In the genomic region with DNA sequence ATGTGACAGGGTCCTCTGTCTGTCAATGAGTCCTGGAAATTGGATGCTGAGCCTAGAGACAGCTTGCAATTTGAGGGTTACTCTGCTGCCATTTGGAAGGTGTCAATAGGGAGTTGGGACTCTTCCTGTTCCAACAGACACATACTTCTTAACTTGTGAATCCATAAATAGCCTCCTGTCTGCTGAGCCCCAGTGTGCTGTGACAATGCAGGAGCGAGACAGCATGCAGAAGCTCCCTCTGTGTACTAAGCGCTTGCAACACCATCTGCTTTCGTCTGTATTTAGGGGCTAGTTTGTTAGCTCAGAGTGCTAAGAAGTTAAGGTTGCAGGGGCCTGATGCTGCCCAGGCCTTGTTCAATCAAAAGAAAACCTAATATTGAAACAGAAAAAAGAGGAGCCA, we compare ENCODE assay signal across 24 cellular contexts. TPM values are rescaled to one million over a fixed set of nuclear protein-coding genes. Genes with fewer than 3 reads are reported as not detected.
DNase-seq lines count a peak whose midpoint lies in the region; ATAC-seq, FAIRE-seq and TF ChIP-seq lines count a peak whose summit lies in the region.
"Had no signal": no experiment of that assay in that cellular context is flagged by ENCODE, and none has a peak within 500 bp of the region (broad histone marks: within the 10 kb centered on the region; RNA-seq: fewer than 3 reads in every experiment).

No MANE protein-coding gene starts in this region.

- CTCF ChIA-PET in HepG2 (lab: Yijun Ruan, JAX; ENCODE audit: low intra/inter-chr PET ratio, low total read pairs), result no interaction called here

- no peak overlapping the region for H3K4me2 ChIP-seq in HepG2 (ENCODE audit: low read depth, low read length)
- H3K4me2 ChIP-seq: SK-N-SH had no signal

- no peaks in the 10 kb centered on the region for H3K27me3 ChIP-seq in heart left ventricle
- H3K27me3 ChIP-seq in HepG2 (ENCODE audit: control insufficient read depth in 1 of 2, insufficient read depth in 2 of 2, low read length in 2 of 2), result peaks cover 2 to 40% of the 10 kb centered on the region in 2 experiments; a peak in 3 of 5 replicates

- H3K36me3 ChIP-seq in heart left ventricle (no peaks in the 10 kb centered on the region), HepG2 (replicated peaks in 1 of 2; ENCODE audit: control insufficient read depth in 1 of 2, insufficient read depth in 2 of 2, low read length in 2 of 2) (no peaks in the 10 kb centered on the region)

- in situ Hi-C loops in HepG2 (cut with HindIII; ENCODE audit: extremely low pct_ligation_motif_present, low pct_unique_long_range_greater_than_20kb), result no loop called here

- no peak overlapping the region for H3K4me3 ChIP-seq in heart left ventricle
- no peak overlapping the region for H3K4me3 ChIP-seq in HepG2 (replicated peaks in 1 of 3; ENCODE audit: insufficient read depth in 1 of 3, low read depth in 2 of 3, low read length in 3 of 3)

- ATAC-seq in heart left ventricle (peak; percentile 73 to 91 (median 86)), HepG2 (no peak), HG02870 (IDR thresholded peaks at IDR 0.05; ENCODE audit: unreplicated experiment) (no peak)

- BruUV-seq in HepG2 (replicated peaks; lab: Mats Ljungman, UMichigan), result no TSS peak

- no peak overlapping the region for H2AFZ ChIP-seq in HepG2 (ENCODE audit: low read length)

- no peak for FAIRE-seq in HepG2 (lab: Jason Lieb, UNC)
- FAIRE-seq: G401.6, RCC 7860 had no signal

- peak overlapping the region in 2 of 12 donors; percentile 9 to 15 for H3K27ac ChIP-seq in heart left ventricle
- H3K27ac ChIP-seq in HepG2 (ENCODE audit: extremely low read length, insufficient read depth, low read length), result no peak overlapping the region
- H3K27ac ChIP-seq: C4-2B, HL-60 had no signal

- TF ChIP-seq POLR2A in heart left ventricle (IDR thresholded peaks at IDR 0.05) (no peak), HepG2 (IDR thresholded peaks at IDR 0.05; ENCODE audit: insufficient read depth in 1 of 2, low read depth in 2 of 2, low read length in 2 of 2) (no peak)

- H3K4me1 ChIP-seq in heart left ventricle (peaks cover 0 to 4% (median 0%) of the 10 kb centered on the region in 12 donors), HepG2 (ENCODE audit: insufficient read depth, low read length) (no peaks in the 10 kb centered on the region)

- 49 to 76% (median 58%) methylated on average over 3 of the region's 3 CpGs for WGBS in heart left ventricle, 4 donors
- 0% methylated on average over 2 of the region's 3 CpGs for WGBS in HepG2 (ENCODE audit: low lambda C conversion rate)

- no peak overlapping the region for H3K9ac ChIP-seq in HepG2 (ENCODE audit: insufficient read depth, low read depth, low read length)
- H3K9ac ChIP-seq: SK-N-SH had no signal

- H3K9me3 ChIP-seq in heart left ventricle (no peaks in the 10 kb centered on the region), HepG2 (ENCODE audit: low read length) (no peaks in the 10 kb centered on the region)
- H3K9me3 ChIP-seq: SK-N-SH had no signal

- DNase-seq in D341Med (ENCODE audit: low spot score) (peak; percentile 37), NCI-H524 (lab: John Stamatoyannopoulos, UW) (peak; percentile 55 to 92), heart left ventricle (peak in 1 of 5 donors; percentile 37), islet precursor cell (peak; percentile 22), NCI-H2107 (lab: John Stamatoyannopoulos, UW) (no peak), HepG2 (ENCODE audit: low spot score) (no peak)
- DNase-seq: H7; HFFc6; Karpas-422; NCI-H1436; NCI-H2029 treated with DMSO at 0.1 percent for 48 hours; NCI-H345; NCI-H69; NK-92 treated with Interleukin-12 subunit alpha and Interleukin-12 subunit beta, amount 100 ng/mL, for 24 hours; SHP77 treated with DMSO at 0.1 percent for 48 hours; SK-N-SH had no signal

- intact Hi-C loops in heart left ventricle (cut with DNase I), result no loop called here
- intact Hi-C loops in HepG2 (cut with micrococcal nuclease; ENCODE audit: unreplicated experiment), result no loop called here

- POLR2A ChIA-PET in HepG2 (lab: Yijun Ruan, JAX), result no interaction called here

- TF ChIP-seq RAD21 in HepG2 (CRISPR knock-in tag; IDR thresholded peaks at IDR 0.05), result no peak

- no peak for TF ChIP-seq CTCF in heart left ventricle (IDR thresholded peaks at IDR 0.05)
- TF ChIP-seq CTCF in HepG2 (CRISPR knock-in tag; IDR thresholded peaks at IDR 0.05), result no peak

- TF ChIP-seq EP300 in HepG2 (IDR thresholded peaks at IDR 0.05; ENCODE audit: low read depth in 2 of 2, low read length in 2 of 2), result no peak
- TF ChIP-seq EP300 in HepG2 (CRISPR knock-in tag; IDR thresholded peaks at IDR 0.05; ENCODE audit: borderline replicate concordance), result no peak

- H4K20me1 ChIP-seq in HepG2 (ENCODE audit: insufficient read depth, low read length), result no peaks in the 10 kb centered on the region

- no peaks in the 10 kb centered on the region for H3K79me2 ChIP-seq in HepG2 (ENCODE audit: insufficient read depth, low read length)

TF ChIP-seq in HepG2, 621 proteins besides CTCF, POLR2A, EP300 and RAD21 (continues in another document):
- no peak for TF ChIP-seq MIER3 (CRISPR knock-in tag; IDR thresholded peaks at IDR 0.05; ENCODE audit: borderline replicate concordance)
- TF ChIP-seq PHF20 (CRISPR knock-in tag; IDR thresholded peaks at IDR 0.05), result no peak
- TF ChIP-seq, protein P1, sequence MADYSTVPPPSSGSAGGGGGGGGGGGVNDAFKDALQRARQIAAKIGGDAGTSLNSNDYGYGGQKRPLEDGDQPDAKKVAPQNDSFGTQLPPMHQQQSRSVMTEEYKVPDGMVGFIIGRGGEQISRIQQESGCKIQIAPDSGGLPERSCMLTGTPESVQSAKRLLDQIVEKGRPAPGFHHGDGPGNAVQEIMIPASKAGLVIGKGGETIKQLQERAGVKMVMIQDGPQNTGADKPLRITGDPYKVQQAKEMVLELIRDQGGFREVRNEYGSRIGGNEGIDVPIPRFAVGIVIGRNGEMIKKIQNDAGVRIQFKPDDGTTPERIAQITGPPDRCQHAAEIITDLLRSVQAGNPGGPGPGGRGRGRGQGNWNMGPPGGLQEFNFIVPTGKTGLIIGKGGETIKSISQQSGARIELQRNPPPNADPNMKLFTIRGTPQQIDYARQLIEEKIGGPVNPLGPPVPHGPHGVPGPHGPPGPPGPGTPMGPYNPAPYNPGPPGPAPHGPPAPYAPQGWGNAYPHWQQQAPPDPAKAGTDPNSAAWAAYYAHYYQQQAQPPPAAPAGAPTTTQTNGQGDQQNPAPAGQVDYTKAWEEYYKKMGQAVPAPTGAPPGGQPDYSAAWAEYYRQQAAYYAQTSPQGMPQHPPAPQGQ (CRISPR knock-in tag; IDR thresholded peaks at IDR 0.05; ENCODE audit: borderline replicate concordance), result no peak
- TF ChIP-seq, protein P2, sequence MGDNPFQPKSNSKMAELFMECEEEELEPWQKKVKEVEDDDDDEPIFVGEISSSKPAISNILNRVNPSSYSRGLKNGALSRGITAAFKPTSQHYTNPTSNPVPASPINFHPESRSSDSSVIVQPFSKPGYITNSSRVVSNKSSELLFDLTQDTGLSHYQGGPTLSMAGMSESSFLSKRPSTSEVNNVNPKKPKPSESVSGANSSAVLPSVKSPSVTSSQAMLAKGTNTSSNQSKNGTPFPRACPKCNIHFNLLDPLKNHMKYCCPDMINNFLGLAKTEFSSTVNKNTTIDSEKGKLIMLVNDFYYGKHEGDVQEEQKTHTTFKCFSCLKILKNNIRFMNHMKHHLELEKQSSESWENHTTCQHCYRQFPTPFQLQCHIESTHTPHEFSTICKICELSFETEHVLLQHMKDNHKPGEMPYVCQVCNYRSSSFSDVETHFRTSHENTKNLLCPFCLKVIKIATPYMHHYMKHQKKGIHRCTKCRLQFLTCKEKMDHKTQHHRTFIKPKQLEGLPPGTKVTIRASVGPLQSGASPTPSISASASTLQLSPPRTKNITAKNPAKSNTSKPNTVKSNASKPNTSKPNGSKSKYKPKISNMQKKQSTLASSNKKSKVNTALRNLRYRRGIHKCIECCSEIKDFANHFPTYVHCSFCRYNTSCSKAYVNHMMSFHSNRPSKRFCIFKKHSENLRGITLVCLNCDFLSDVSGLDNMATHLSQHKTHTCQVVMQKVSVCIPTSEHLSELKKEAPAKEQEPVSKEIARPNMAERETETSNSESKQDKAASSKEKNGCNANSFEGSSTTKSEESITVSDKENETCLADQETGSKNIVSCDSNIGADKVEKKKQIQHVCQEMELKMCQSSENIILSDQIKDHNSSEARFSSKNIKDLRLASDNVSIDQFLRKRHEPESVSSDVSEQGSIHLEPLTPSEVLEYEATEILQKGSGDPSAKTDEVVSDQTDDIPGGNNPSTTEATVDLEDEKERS (CRISPR knock-in tag; IDR thresholded peaks at IDR 0.05), result no peak
- TF ChIP-seq, protein P3, sequence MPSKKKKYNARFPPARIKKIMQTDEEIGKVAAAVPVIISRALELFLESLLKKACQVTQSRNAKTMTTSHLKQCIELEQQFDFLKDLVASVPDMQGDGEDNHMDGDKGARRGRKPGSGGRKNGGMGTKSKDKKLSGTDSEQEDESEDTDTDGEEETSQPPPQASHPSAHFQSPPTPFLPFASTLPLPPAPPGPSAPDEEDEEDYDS (CRISPR knock-in tag; IDR thresholded peaks at IDR 0.05), result no peak
- no peak for TF ChIP-seq ZNF496 (CRISPR knock-in tag; IDR thresholded peaks at IDR 0.05; ENCODE audit: insufficient replicate concordance)

RNA-seq across cellular contexts. Expression of a gene that starts 58.5 kb away (rescaled TPM):
- total RNA-seq in heart left ventricle (under 1 TPM in 5 of 9 donors, not detected in 4; 0.14 to 0.20 (median 0.16) TPM), HepG2 (2016; rRNA removed; fragmentation: Illumina TruSeq; extraction: Trizol) (not detected in 2 replicates)
- polyA plus RNA-seq in heart left ventricle (under 1 TPM; 0.01 to 0.08 TPM), HepG2 (2011; rRNA removed) (not detected in 2 replicates)
- total RNA-seq in HepG2 (2016; cell fraction: cytosol; rRNA removed; fragmentation: Illumina TruSeq; extraction: Trizol; ENCODE audit: low read depth), result 0.09 TPM in 1 of 2 replicates, not detected in the other
- not detected in 2 replicates for total RNA-seq in HepG2 (2016; cell fraction: insoluble cytoplasmic fraction; rRNA removed; fragmentation: Illumina TruSeq; extraction: Trizol)
- not detected in 2 replicates for total RNA-seq in HepG2 (2016; cell fraction: membrane; rRNA removed; fragmentation: Illumina TruSeq; extraction: Trizol)
- not detected in 2 replicates for total RNA-seq in HepG2 (2016; cell fraction: nucleus; rRNA removed; fragmentation: Illumina TruSeq; extraction: Trizol)
- not detected in 2 replicates for polyA plus RNA-seq in HepG2 (2011; cell fraction: cytosol; rRNA removed)
- not detected in 2 replicates for polyA plus RNA-seq in HepG2 (2011; cell fraction: nucleus; rRNA removed)
- not detected in 2 replicates for polyA plus RNA-seq in HepG2 (2012)
- not detected in 2 replicates for polyA plus RNA-seq in HepG2 (2016; cell fraction: cytosol; fragmentation: Illumina TruSeq; extraction: Trizol; ENCODE audit: low read depth)
- not detected in 2 replicates for polyA plus RNA-seq in HepG2 (2016; cell fraction: insoluble cytoplasmic fraction; fragmentation: Illumina TruSeq; extraction: Trizol; ENCODE audit: low read depth)
- polyA plus RNA-seq in HepG2 (2016; cell fraction: membrane; fragmentation: Illumina TruSeq; extraction: Trizol; ENCODE audit: low read depth), result not detected in 2 replicates
- not detected in 2 replicates for polyA plus RNA-seq in HepG2 (2016; cell fraction: nucleus; fragmentation: Illumina TruSeq; extraction: Trizol; ENCODE audit: insufficient read depth, low read depth)
- not detected in 2 replicates for polyA minus RNA-seq in HepG2 (2011; rRNA and poly(A)+ RNA removed; ENCODE audit: low replicate concordance)
- polyA minus RNA-seq in HepG2 (2011; cell fraction: cytosol; rRNA and poly(A)+ RNA removed), result not detected in 2 replicates
- not detected in 2 replicates for polyA minus RNA-seq in HepG2 (2011; cell fraction: nucleus; rRNA and poly(A)+ RNA removed)
- total RNA-seq: H7, HFFc6, HT1080, MCF 10A had no signal
- polyA plus RNA-seq: IgD-negative memory B cell, SK-N-SH had no signal

Comparison
In these comparisons a context has a peak if more than half of its experiments do, and no peak if none do; other contexts are left out.
1. DNase-seq: peak in D341Med (single experiment), NCI-H524 (2 of 2) and islet precursor cell (single experiment); none in NCI-H2107 (single experiment) and HepG2 (single experiment).
2. ATAC-seq: peak in heart left ventricle (4 of 4); none in HepG2 (single experiment) and HG02870 (single experiment).